In the genomic region with DNA sequence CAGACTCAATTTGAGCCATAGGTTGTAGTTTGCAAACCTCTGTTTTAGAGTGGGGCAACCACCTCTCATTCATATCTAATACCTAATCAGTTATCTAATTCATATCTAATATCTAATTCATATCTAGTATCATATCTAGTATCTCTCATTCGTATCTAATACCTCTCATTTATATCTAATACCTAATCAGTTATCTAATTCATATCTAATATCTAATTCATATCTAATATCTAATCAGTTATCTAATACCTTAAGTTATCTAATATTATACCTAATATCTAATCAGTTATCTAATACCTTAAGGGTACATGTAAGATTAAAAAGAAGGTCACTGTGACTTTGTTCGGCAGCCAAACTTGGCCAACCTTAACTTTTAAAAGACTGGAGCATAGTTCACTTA, we compare ENCODE assay signal across 23 cellular contexts.
DNase-seq lines count a peak whose midpoint lies in the region; ATAC-seq, FAIRE-seq and TF ChIP-seq lines count a peak whose summit lies in the region.
"Had no signal": no experiment of that assay in that cellular context is flagged by ENCODE, and none has a peak within 500 bp of the region (broad histone marks: within the 10 kb centered on the region; RNA-seq: fewer than 3 reads in every experiment).

No MANE protein-coding gene starts in this region.

- H4K20me1 ChIP-seq in mammary epithelial cell (ENCODE audit: insufficient read depth, low read length) (no peaks in the 10 kb centered on the region), K562 (replicated peaks; ENCODE audit: control insufficient read depth, insufficient read depth, low read length) (no peaks in the 10 kb centered on the region), osteoblast (ENCODE audit: insufficient read depth, low read length) (no peaks in the 10 kb centered on the region)
- H4K20me1 ChIP-seq: BLaER1 treated with 17β-estradiol and CSF1 and Interleukin-3, amounts not matched to agents 10 nM and 100 nM had no signal

- dilution Hi-C loops in mammary epithelial cell (cut with HindIII; ENCODE audit: low sequenced_read_pairs), result loop anchor here (5.0 kb wide), 1 partner anchor 74 kb away; no protein-coding TSS in a partner anchor

- H3K36me3 ChIP-seq in breast epithelium (no peaks in the 10 kb centered on the region), mammary epithelial cell (ENCODE audit: insufficient read depth, low read length) (no peaks in the 10 kb centered on the region), K562 (ENCODE audit: control insufficient read depth, insufficient read depth, low read length) (no peaks in the 10 kb centered on the region; the same call in 2 of the 3 replicates), osteoblast (ENCODE audit: insufficient read depth, low read length) (no peaks in the 10 kb centered on the region)
- H3K36me3 ChIP-seq: BE2C; BLaER1 treated with 17β-estradiol and CSF1 and Interleukin-3, amounts not matched to agents 10 nM and 100 nM had no signal

- H3K4me1 ChIP-seq in breast epithelium (peaks cover 0 to 9% of the 10 kb centered on the region in 2 donors), mammary epithelial cell (ENCODE audit: insufficient read depth, low read length) (peaks cover 36% of the 10 kb centered on the region), K562 (replicated peaks in 1 of 2; ENCODE audit: control insufficient read depth in 2 of 2, insufficient read depth in 2 of 2, low read length in 2 of 2) (no peaks in the 10 kb centered on the region), osteoblast (ENCODE audit: insufficient read depth, low read length) (peaks cover 44% of the 10 kb centered on the region)
- H3K4me1 ChIP-seq: BE2C had no signal

- POLR2A ChIA-PET in K562 (lab: Yijun Ruan, JAX), result no interaction called here

- DNase-seq in breast epithelium (ENCODE audit: low spot score in 2 of 2) (no peak), mammary epithelial cell (no peak), K562 (ENCODE audit: extremely low read depth in 1 of 4, low spot score in 3 of 4) (no peak), osteoblast (ENCODE audit: insufficient read length, low spot score, missing footprints) (no peak), DMS79 (lab: John Stamatoyannopoulos, UW) (no peak), RKO (ENCODE audit: low spot score) (no peak), AG08396 (ENCODE audit: low spot score) (no peak)
- DNase-seq: AML-193; BE2C; CD4-positive, alpha-beta T cell; CD8-positive, alpha-beta memory T cell; DMS 273 treated with DMSO at 0.1 percent for 48 hours; DMS79 treated with DMSO at 0.1 percent for 48 hours; GF-D8; H9 had no signal

- TF ChIP-seq POLR2A in breast epithelium (IDR thresholded peaks at IDR 0.05), result no peak
- TF ChIP-seq POLR2A in K562 (conservative IDR thresholded peaks at IDR 0.05), result no peak

- H3K4me2 ChIP-seq in mammary epithelial cell (ENCODE audit: insufficient read depth, low read depth, low read length), result no peak overlapping the region
- H3K4me2 ChIP-seq in K562 (ENCODE audit: insufficient read depth, low read length), result no peak overlapping the region
- no peak overlapping the region for H3K4me2 ChIP-seq in osteoblast (ENCODE audit: insufficient read depth, low read length)
- H3K4me2 ChIP-seq: BLaER1 treated with 17β-estradiol and CSF1 and Interleukin-3, amounts not matched to agents 10 nM and 100 nM; GM23338 had no signal

- TF ChIP-seq CTCF in breast epithelium (IDR thresholded peaks at IDR 0.05) (no peak), mammary epithelial cell (conservative IDR thresholded peaks at IDR 0.05 in 1 of 2, IDR thresholded peaks at IDR 0.05 in 1 of 2; ENCODE audit: extremely low read depth in 1 of 2, insufficient read depth in 1 of 2, low read depth in 1 of 2, low read length in 2 of 2) (no peak), K562 (IDR thresholded peaks at IDR 0.05 in 2 of 3, conservative IDR thresholded peaks at IDR 0.05 in 1 of 3; ENCODE audit: insufficient read depth in 2 of 3, low read depth in 1 of 3, low read length in 3 of 3) (no peak), osteoblast (IDR thresholded peaks at IDR 0.05; ENCODE audit: extremely low read depth, low read depth, low read length) (no peak)

- H2AFZ ChIP-seq in mammary epithelial cell (ENCODE audit: low read depth, low read length) (no peak overlapping the region), K562 (ENCODE audit: low read depth, low read length) (no peak overlapping the region), osteoblast (ENCODE audit: low read length) (no peak overlapping the region)
- H2AFZ ChIP-seq: GM23338 had no signal

- ATAC-seq in K562, result no peak
- ATAC-seq: GM23338, HCT116 had no signal

- H3K9me3 ChIP-seq in breast epithelium (no peaks in the 10 kb centered on the region), mammary epithelial cell (replicated peaks; ENCODE audit: insufficient read depth, low read length) (no peaks in the 10 kb centered on the region), K562 (replicated peaks; ENCODE audit: control insufficient read depth, insufficient read depth, low read depth, low read length) (no peaks in the 10 kb centered on the region; the same call in 1 of the 2 replicates), osteoblast (ENCODE audit: low read depth, low read length) (no peaks in the 10 kb centered on the region)
- H3K9me3 ChIP-seq: BE2C; BLaER1 treated with 17β-estradiol and CSF1 and Interleukin-3, amounts not matched to agents 10 nM and 100 nM had no signal

- CTCF ChIA-PET in mammary epithelial cell (lab: Charles Lee; ENCODE audit: low non-redundant PET), result no interaction called here
- CTCF ChIA-PET in K562 (lab: Yijun Ruan, JAX; ENCODE audit: low intra/inter-chr PET ratio), result no interaction called here

- H3K4me3 ChIP-seq in breast epithelium (no peak overlapping the region), mammary epithelial cell (replicated peaks in 1 of 3; ENCODE audit: insufficient read depth in 1 of 3, low read depth in 2 of 3, low read length in 3 of 3) (no peak overlapping the region), K562 (no peak overlapping the region), osteoblast (ENCODE audit: insufficient read depth, low read length) (no peak overlapping the region)
- H3K4me3 ChIP-seq: BLaER1 treated with 17β-estradiol and CSF1 and Interleukin-3, amounts not matched to agents 10 nM and 100 nM; GM23338 had no signal

- H3K9ac ChIP-seq in mammary epithelial cell (ENCODE audit: insufficient read depth, low read length) (no peak overlapping the region), K562 (ENCODE audit: insufficient read depth in 1 of 2, low read depth in 2 of 2, low read length in 2 of 2) (no peak overlapping the region)
- H3K9ac ChIP-seq: BLaER1 treated with 17β-estradiol and CSF1 and Interleukin-3, amounts not matched to agents 10 nM and 100 nM had no signal

- H3K27me3 ChIP-seq in breast epithelium (no peaks in the 10 kb centered on the region), mammary epithelial cell (ENCODE audit: insufficient read depth, low read length) (no peaks in the 10 kb centered on the region), K562 (ENCODE audit: control insufficient read depth in 2 of 2, insufficient read depth in 2 of 2, low read length in 2 of 2) (no peaks in the 10 kb centered on the region), osteoblast (ENCODE audit: insufficient read depth, low read length) (no peaks in the 10 kb centered on the region)
- H3K27me3 ChIP-seq: BE2C; BLaER1 treated with 17β-estradiol and CSF1 and Interleukin-3, amounts not matched to agents 10 nM and 100 nM had no signal

- intact Hi-C loops in breast epithelium (cut with DNase I; ENCODE audit: low total_unique reads), result no loop called here
- intact Hi-C loops in mammary epithelial cell (cut with micrococcal nuclease), result loop anchor here (5.0 to 10.0 kb wide), 3 partner anchors 69 to 281 kb away; no protein-coding TSS in a partner anchor
- intact Hi-C loops in K562 (cut with micrococcal nuclease), result no loop called here

- H3K9me1 ChIP-seq in K562 (ENCODE audit: control insufficient read depth, insufficient read depth, low read length), result no peaks in the 10 kb centered on the region

- BruUV-seq in mammary epithelial cell (replicated peaks; lab: Mats Ljungman, UMichigan) (no TSS peak), K562 (replicated peaks; lab: Mats Ljungman, UMichigan) (no TSS peak)

- H3K79me2 ChIP-seq in mammary epithelial cell (ENCODE audit: insufficient read depth, low read length) (no peaks in the 10 kb centered on the region), K562 (ENCODE audit: control insufficient read depth, insufficient read depth, low read length) (no peaks in the 10 kb centered on the region), osteoblast (ENCODE audit: insufficient read depth, low read length) (no peaks in the 10 kb centered on the region)

- in situ Hi-C loops in mammary epithelial cell (cut with MboI; ENCODE audit: low sequenced_read_pairs in 2 of 2) (loop anchor here in 1 of 2 donors (5.0 kb wide), 1 partner anchor 141 kb away; no protein-coding TSS in a partner anchor), K562 (cut with MboI) (no loop called here)

- TF ChIP-seq RAD21 in K562 (CRISPR knock-in tag; conservative IDR thresholded peaks at IDR 0.05 in 1 of 2, IDR thresholded peaks at IDR 0.05 in 1 of 2), result no peak

- 97% methylated on average over 2 of the region's 2 CpGs for WGBS in mammary epithelial cell (ENCODE audit: low coverage, missing lambda C conversion rate)
- 3% methylated on average over 2 of the region's 2 CpGs for WGBS in K562 (ENCODE audit: insufficient coverage, low coverage, missing lambda C conversion rate)

- H3K27ac ChIP-seq in breast epithelium (peak overlapping the region; percentile 46 to 50), mammary epithelial cell (ENCODE audit: insufficient read depth, low read depth, low read length) (no peak overlapping the region), K562 (ENCODE audit: extremely low read depth, low read depth, low read length) (no peak overlapping the region), osteoblast (ENCODE audit: low read depth, low read length) (peak overlapping the region; percentile 32)
- H3K27ac ChIP-seq: 22Rv1; BLaER1 treated with 17β-estradiol and CSF1 and Interleukin-3, amounts not matched to agents 10 nM and 100 nM had no signal

- FAIRE-seq in K562 (lab: Jason Lieb, UNC), result no peak
- FAIRE-seq: A204.1, D721Med, GM12891, GM18507 had no signal

- TF ChIP-seq EP300 in K562 (IDR thresholded peaks at IDR 0.05; ENCODE audit: low read length), result no peak

TF ChIP-seq in K562, 482 proteins besides CTCF, POLR2A, EP300 and RAD21:
- no peak for TF ChIP-seq ZNF23 (CRISPR knock-in tag; IDR thresholded peaks at IDR 0.05)
- TF ChIP-seq DACH1 (IDR thresholded peaks at IDR 0.05; ENCODE audit: partially characterized antibody), result peak; percentile 90
TF ChIP-seq in K562: peak in this region for 1.

Comparison
In these comparisons a context has a peak if more than half of its experiments do, and no peak if none do; other contexts are left out.
1. H3K27ac ChIP-seq: peak in breast epithelium (2 of 2) and osteoblast (single experiment); none in mammary epithelial cell (single experiment) and K562 (single experiment).